ENCODE assay signal across 9 cellular contexts in genomic region chr22:50545522-50546325, GRCh38. TPM values are rescaled to one million over a fixed set of nuclear protein-coding genes. Genes with fewer than 3 reads are reported as not detected.
A peak's percentile ranks its signal among the peaks of the same experiment; 100 is the strongest.
DNase-seq lines count a peak whose midpoint lies in the region; ATAC-seq, FAIRE-seq and TF ChIP-seq lines count a peak whose summit lies in the region.
"Had no signal": no experiment of that assay in that cellular context is flagged by ENCODE, and none has a peak within 500 bp of the region (broad histone marks: within the 10 kb centered on the region; RNA-seq: fewer than 3 reads in every experiment).

TSS of gene KLHDC7B (plus strand) at chr22:50545899. CDS start at chr22:50546244, 345 bp downstream.

- no peak for FAIRE-seq in kidney (lab: Jason Lieb, UNC)

- no peak for ATAC-seq in Right ventricle myocardium inferior

- H3K9ac ChIP-seq in OCI-LY3 (ENCODE audit: low read length) (no peak within 1 kb of the TSS; the same call in 1 of the 2 replicates), kidney (ENCODE audit: low read length in 2 of 2) (peak within 1 kb of the TSS in 1 of 2 donors; percentile 24)

- intact Hi-C loops in breast epithelium (cut with DNase I; ENCODE audit: low total_unique reads) (no loop called here), kidney (cut with DNase I) (no loop called here), Right ventricle myocardium inferior (cut with DNase I) (loop anchor here (5.0 kb wide), 1 partner anchor 67 kb away; no protein-coding TSS in a partner anchor), dorsolateral prefrontal cortex (cut with DNase I) (no loop called here)

- no peak within 1 kb of the TSS for H3K27ac ChIP-seq in OCI-LY3 (ENCODE audit: low read length)
- H3K27ac ChIP-seq in breast epithelium: peak within 1 kb of the TSS; percentile 65 to 88
- peak within 1 kb of the TSS in 1 of 2 donors; percentile 7 for H3K27ac ChIP-seq in kidney (ENCODE audit: low read depth in 2 of 2, low read length in 2 of 2)
- H3K27ac ChIP-seq in dorsolateral prefrontal cortex: peak within 1 kb of the TSS in 1 of 59 donors; percentile 1

- no peak within 1 kb of the TSS for H2AFZ ChIP-seq in OCI-LY3 (ENCODE audit: low read depth, low read length)

- peak within 1 kb of the TSS; percentile 50 for H3K27ac Mint-ChIP-seq in osteocyte (ENCODE audit: unreplicated experiment)

- no peaks in the 10 kb centered on the region for H3K27me3 Mint-ChIP-seq in osteocyte (ENCODE audit: unreplicated experiment)

- no peak within 1 kb of the TSS for H3K4me3 Mint-ChIP-seq in osteocyte (ENCODE audit: unreplicated experiment)

- H3K36me3 ChIP-seq in OCI-LY3 (replicated peaks; ENCODE audit: low read depth, low read length) (no peaks in the 10 kb centered on the region), breast epithelium (no peaks in the 10 kb centered on the region), kidney (ENCODE audit: control insufficient read depth in 1 of 2, insufficient read depth in 2 of 2, low read length in 2 of 2) (no peaks in the 10 kb centered on the region)

- no peaks in the 10 kb centered on the region for H4K20me1 ChIP-seq in OCI-LY3 (ENCODE audit: insufficient read depth, low read length)

- no peak for TF ChIP-seq CTCF in OCI-LY3 (IDR thresholded peaks at IDR 0.05; ENCODE audit: low read depth, low read length)
- peak in 1 of 3 donors; percentile 20 for TF ChIP-seq CTCF in breast epithelium (IDR thresholded peaks at IDR 0.05)
- no peak for TF ChIP-seq CTCF in osteocyte (IDR thresholded peaks at IDR 0.05)
- no peak for TF ChIP-seq CTCF in kidney (IDR thresholded peaks at IDR 0.05; ENCODE audit: borderline replicate concordance, extremely low read depth, insufficient read depth)
- no peak for TF ChIP-seq CTCF in dorsolateral prefrontal cortex (IDR thresholded peaks at IDR 0.05 in 54 of 56, conservative IDR thresholded peaks at IDR 0.05 in 2 of 56; ENCODE audit: low read depth in 1 of 56, partially characterized antibody in 56 of 56)

- H3K9me3 ChIP-seq in OCI-LY3 (ENCODE audit: insufficient read depth, low read length) (no peaks in the 10 kb centered on the region), breast epithelium (no peaks in the 10 kb centered on the region), kidney (ENCODE audit: control insufficient read depth in 1 of 2, low read length in 2 of 2) (no peaks in the 10 kb centered on the region)

- H3K4me3 ChIP-seq in OCI-LY3 (ENCODE audit: low read length): no peak within 1 kb of the TSS
- H3K4me3 ChIP-seq in breast epithelium: peak within 1 kb of the TSS in 2 of 3 donors; percentile 36 to 64
- no peak within 1 kb of the TSS for H3K4me3 ChIP-seq in kidney (ENCODE audit: low read length in 2 of 2)
- no peak within 1 kb of the TSS for H3K4me3 ChIP-seq in dorsolateral prefrontal cortex

- H3K4me1 ChIP-seq in OCI-LY3 (ENCODE audit: low read length): peaks cover 42% of the 10 kb centered on the region
- H3K4me1 ChIP-seq in breast epithelium: peaks cover 6 to 18% of the 10 kb centered on the region in 2 donors
- peaks cover 0 to 3% of the 10 kb centered on the region in 2 donors for H3K4me1 ChIP-seq in kidney (ENCODE audit: control insufficient read depth in 1 of 2, insufficient read depth in 1 of 2, low read depth in 1 of 2, low read length in 2 of 2)

- H3K4me2 ChIP-seq in OCI-LY3 (ENCODE audit: low read length): peak within 1 kb of the TSS; percentile 65

- H3K79me2 ChIP-seq in OCI-LY3 (ENCODE audit: low read length): no peaks in the 10 kb centered on the region

- H3K36me3 Mint-ChIP-seq in osteocyte (ENCODE audit: unreplicated experiment): no peaks in the 10 kb centered on the region

- DNase-seq in EL: peak; percentile 32
- no peak for DNase-seq in breast epithelium (ENCODE audit: low spot score in 2 of 2)
- no peak for DNase-seq in osteocyte (ENCODE audit: extremely low spot score, unreplicated experiment)
- no peak for DNase-seq in kidney
- DNase-seq in Right ventricle myocardium inferior (ENCODE audit: missing footprints): no peak
- DNase-seq in NCI-H2196 (lab: John Stamatoyannopoulos, UW; ENCODE audit: unreplicated experiment): no peak
- no peak for DNase-seq in dorsolateral prefrontal cortex

- TF ChIP-seq POLR2A in breast epithelium (IDR thresholded peaks at IDR 0.05): no peak

- no peaks in the 10 kb centered on the region for H3K4me1 Mint-ChIP-seq in osteocyte (ENCODE audit: unreplicated experiment)

- no peaks in the 10 kb centered on the region for H3K9me3 Mint-ChIP-seq in osteocyte (ENCODE audit: unreplicated experiment)

- H3K27me3 ChIP-seq in OCI-LY3 (ENCODE audit: low read depth, low read length) (no peaks in the 10 kb centered on the region), breast epithelium (peaks cover 3 to 8% of the 10 kb centered on the region in 2 donors), dorsolateral prefrontal cortex (peaks cover 0 to 66% (median 37%) of the 10 kb centered on the region in 45 donors)

RNA-seq across cellular contexts. Expression of gene KLHDC7B, which starts in this region (rescaled TPM):
- total RNA-seq in breast epithelium (under 1 TPM; 0.16 to 0.33 (median 0.29) TPM), osteocyte (0.21 TPM in 1 of 2 replicates, not detected in the other), kidney (16.1 TPM), Right ventricle myocardium inferior (not detected), dorsolateral prefrontal cortex (under 1 TPM in 40 of 120 experiments, not detected in 80; 0.13 to 0.68 (median 0.21) TPM)
- 1.4 TPM for polyA plus RNA-seq in kidney (ENCODE audit: insufficient read depth, low read depth, low replicate concordance)
- total RNA-seq: skeletal muscle tissue had no signal

Comparison
In these comparisons a context has a peak if more than half of its experiments do, and no peak if none do; other contexts are left out.
1. RNA of gene KLHDC7B (total RNA-seq): 16.1 TPM in kidney (single experiment); 0.16 to 0.33 TPM in breast epithelium, 0.21 TPM in osteocyte, 0.13 to 0.68 TPM in dorsolateral prefrontal cortex and not detected in Right ventricle myocardium inferior (single experiment); every median in the first group is over 10 times any median in the second.
2. H3K4me3 ChIP-seq: peak in breast epithelium (2 of 3); none in OCI-LY3 (single experiment), kidney (0 of 2) and dorsolateral prefrontal cortex (0 of 59).